16 cellular contexts compared by ENCODE assay signal in genomic region chr7:37191797-37192196, GRCh38.
"Had no signal": no experiment of that assay in that cellular context is flagged by ENCODE, and none has a peak within 500 bp of the region (broad histone marks: within the 10 kb centered on the region; RNA-seq: fewer than 3 reads in every experiment).

No MANE protein-coding gene starts in this region.

- H3K4me3 ChIP-seq: right atrium auricular region, stomach, thoracic aorta, transverse colon had no signal

- H3K27me3 Mint-ChIP-seq: naive thymus-derived CD4-positive, alpha-beta T cell had no signal

- H3K4me1 ChIP-seq: foreskin keratinocyte, transverse colon had no signal

- ATAC-seq: foreskin keratinocyte; left cardiac atrium; naive thymus-derived CD4-positive, alpha-beta T cell had no signal

- DNase-seq: endodermal cell; erythroblast; foreskin keratinocyte; kidney; left cardiac atrium; mammary epithelial cell; naive thymus-derived CD4-positive, alpha-beta T cell; nephron progenitor cell; small intestine; stimulated activated CD4-positive, alpha-beta T cell treated with anti-CD3 and anti-CD28 coated beads, Interleukin-12 subunit alpha, Interleukin-12 subunit beta, amount 100 ng/mL, for 4 hours; stimulated activated naive CD4-positive, alpha-beta T cell; stomach; substantia nigra; transverse colon had no signal

- H3K4me3 Mint-ChIP-seq: endodermal cell; naive thymus-derived CD4-positive, alpha-beta T cell; nephron progenitor cell had no signal

- H3K27me3 ChIP-seq: foreskin keratinocyte, right atrium auricular region, stomach, transverse colon had no signal

- H3K27ac Mint-ChIP-seq: endodermal cell; naive thymus-derived CD4-positive, alpha-beta T cell; nephron progenitor cell had no signal

- H3K9me3 ChIP-seq: right atrium auricular region, stomach, thoracic aorta, transverse colon had no signal

- H3K27ac ChIP-seq: foreskin keratinocyte, right atrium auricular region, stomach, thoracic aorta, transverse colon had no signal

- H3K36me3 ChIP-seq: right atrium auricular region, thoracic aorta, transverse colon had no signal

- H3K9me3 Mint-ChIP-seq: endodermal cell, nephron progenitor cell had no signal

- H3K4me1 Mint-ChIP-seq: endodermal cell had no signal
